In genomic region chr18:35920623-35921022, GRCh38 we compare ENCODE assay signal across 31 cellular contexts.
"Had no signal": no experiment of that assay in that cellular context is flagged by ENCODE, and none has a peak within 500 bp of the region (broad histone marks: within the 10 kb centered on the region; RNA-seq: fewer than 3 reads in every experiment).

No MANE protein-coding gene starts in this region.

- DNase-seq: activated B cell treated with CpG ODN at 0.5 μM for 24 hours; activated CD4-positive, alpha-beta T cell treated with anti-CD3 and anti-CD28 coated beads for 48 hours; activated CD4-positive, alpha-beta T cell treated with anti-CD3 and anti-CD28 coated beads, Interleukin-2, amount 50 U/mL, for 1 hour; activated CD4-positive, alpha-beta T cell treated with anti-CD3 and anti-CD28 coated beads, Interleukin-2, amount 50 U/mL, for 48 hours; activated CD8-positive, alpha-beta memory T cell treated with anti-CD3 and anti-CD28 coated beads for 24 hours; activated CD8-positive, alpha-beta T cell treated with anti-CD3 and anti-CD28 coated beads for 36 hours; activated effector memory CD4-positive, alpha-beta T cell treated with Interleukin-2 at 50 U/mL for 16 hours; activated naive CD4-positive, alpha-beta T cell treated with anti-CD3 and anti-CD28 coated beads for 36 hours; activated naive CD8-positive, alpha-beta T cell treated with anti-CD3 and anti-CD28 coated beads for 36 hours; activated naive CD8-positive, alpha-beta T cell treated with anti-CD3 and anti-CD28 coated beads, Interleukin-2, amount 50 U/mL, for 24 hours; activated T-cell treated with anti-CD3 and anti-CD28 coated beads, Interleukin-2, amount 50 U/mL, for 4 hours; adrenal gland; amygdala; aorta; body of pancreas; dermis blood vessel endothelial cell; effector CD4-positive, alpha-beta T cell; effector memory CD8-positive, alpha-beta T cell; foreskin fibroblast; head of caudate nucleus; T-helper 1 cell; T-helper 17 cell; T1000; WERI-Rb-1 had no signal

- H3K4me1 Mint-ChIP-seq: activated B cell treated with CpG ODN at 0.5 μM for 24 hours; activated naive CD4-positive, alpha-beta T cell treated with anti-CD3 and anti-CD28 coated beads, Interleukin-2, amount 50 U/mL, for 24 hours; activated naive CD8-positive, alpha-beta T cell treated with anti-CD3 and anti-CD28 coated beads for 36 hours; activated T-helper 17 cell treated with anti-CD3 and anti-CD28 coated beads, Interleukin-2, amount 50 U/mL, for 72 hours; central memory CD8-positive, alpha-beta T cell had no signal

- H3K4me3 ChIP-seq: adrenal gland, body of pancreas, coronary artery had no signal

- ATAC-seq: activated CD4-positive, CD25-positive, alpha-beta regulatory T cell treated with anti-CD3 and anti-CD28 coated beads, Interleukin-2, amount 50 U/mL, for 24 hours; activated CD8-positive, alpha-beta T cell treated with anti-CD3 and anti-CD28 coated beads for 36 hours; activated naive CD8-positive, alpha-beta T cell treated with anti-CD3 and anti-CD28 coated beads, Interleukin-2, amount 50 U/mL, for 24 hours; activated T-cell treated with anti-CD3 and anti-CD28 coated beads, Interleukin-2, amount 50 U/mL, for 4 hours; activated T-helper 17 cell treated with anti-CD3 and anti-CD28 coated beads, Interleukin-2, amount 50 U/mL, for 72 hours; body of pancreas; effector memory CD8-positive, alpha-beta T cell; T-helper 17 cell had no signal

- H3K4me3 Mint-ChIP-seq: activated B cell treated with CpG ODN at 0.5 μM for 24 hours; activated CD8-positive, alpha-beta T cell treated with anti-CD3 and anti-CD28 coated beads for 36 hours; activated naive CD4-positive, alpha-beta T cell treated with anti-CD3 and anti-CD28 coated beads for 36 hours; activated naive CD4-positive, alpha-beta T cell treated with anti-CD3 and anti-CD28 coated beads, Interleukin-2, amount 50 U/mL, for 24 hours; activated naive CD8-positive, alpha-beta T cell treated with anti-CD3 and anti-CD28 coated beads for 36 hours; activated naive CD8-positive, alpha-beta T cell treated with anti-CD3 and anti-CD28 coated beads, Interleukin-2, amount 50 U/mL, for 24 hours; activated T-cell treated with anti-CD3 and anti-CD28 coated beads, Interleukin-2, amount 50 U/mL, for 4 hours; activated T-helper 17 cell treated with anti-CD3 and anti-CD28 coated beads, Interleukin-2, amount 50 U/mL, for 72 hours; central memory CD8-positive, alpha-beta T cell; effector memory CD8-positive, alpha-beta T cell; T-helper 17 cell; T-helper 2 cell treated with Interferon-gamma antibody and Interleukin-4, amounts not matched to agents 5 μg/mL and 100 μg/mL, for 36 hours had no signal

- H3K27me3 ChIP-seq: body of pancreas had no signal

- H3K9me3 ChIP-seq: adrenal gland, body of pancreas had no signal

- H3K27me3 Mint-ChIP-seq: central memory CD8-positive, alpha-beta T cell had no signal

- H3K27ac Mint-ChIP-seq: activated B cell treated with CpG ODN at 0.5 μM for 24 hours; activated CD8-positive, alpha-beta T cell treated with anti-CD3 and anti-CD28 coated beads for 36 hours; activated naive CD4-positive, alpha-beta T cell treated with anti-CD3 and anti-CD28 coated beads for 36 hours; activated naive CD4-positive, alpha-beta T cell treated with anti-CD3 and anti-CD28 coated beads, Interleukin-2, amount 50 U/mL, for 24 hours; activated naive CD8-positive, alpha-beta T cell treated with anti-CD3 and anti-CD28 coated beads for 36 hours; activated naive CD8-positive, alpha-beta T cell treated with anti-CD3 and anti-CD28 coated beads, Interleukin-2, amount 50 U/mL, for 24 hours; activated T-helper 17 cell treated with anti-CD3 and anti-CD28 coated beads, Interleukin-2, amount 50 U/mL, for 72 hours; effector memory CD8-positive, alpha-beta T cell; T-helper 17 cell; T-helper 2 cell treated with Interferon-gamma antibody and Interleukin-4, amounts not matched to agents 5 μg/mL and 100 μg/mL, for 36 hours had no signal

- H3K36me3 Mint-ChIP-seq: activated naive CD4-positive, alpha-beta T cell treated with anti-CD3 and anti-CD28 coated beads, Interleukin-2, amount 50 U/mL, for 24 hours; activated naive CD8-positive, alpha-beta T cell treated with anti-CD3 and anti-CD28 coated beads for 36 hours had no signal

- H3K36me3 ChIP-seq: adrenal gland, WERI-Rb-1 had no signal

- H3K9me3 Mint-ChIP-seq: activated B cell treated with CpG ODN at 0.5 μM for 24 hours; activated CD8-positive, alpha-beta T cell treated with anti-CD3 and anti-CD28 coated beads for 36 hours; activated naive CD4-positive, alpha-beta T cell treated with anti-CD3 and anti-CD28 coated beads for 36 hours; activated naive CD4-positive, alpha-beta T cell treated with anti-CD3 and anti-CD28 coated beads, Interleukin-2, amount 50 U/mL, for 24 hours; activated naive CD8-positive, alpha-beta T cell treated with anti-CD3 and anti-CD28 coated beads for 36 hours; activated naive CD8-positive, alpha-beta T cell treated with anti-CD3 and anti-CD28 coated beads, Interleukin-2, amount 50 U/mL, for 24 hours; activated T-cell treated with anti-CD3 and anti-CD28 coated beads, Interleukin-2, amount 50 U/mL, for 4 hours; activated T-helper 17 cell treated with anti-CD3 and anti-CD28 coated beads, Interleukin-2, amount 50 U/mL, for 72 hours; central memory CD8-positive, alpha-beta T cell; effector memory CD8-positive, alpha-beta T cell; T-helper 2 cell treated with Interferon-gamma antibody and Interleukin-4, amounts not matched to agents 5 μg/mL and 100 μg/mL, for 36 hours had no signal

- H3K27ac ChIP-seq: adrenal gland, body of pancreas, coronary artery, epithelial cell of prostate, WERI-Rb-1 had no signal

- H3K4me1 ChIP-seq: adrenal gland, body of pancreas had no signal
